In the genomic region with DNA sequence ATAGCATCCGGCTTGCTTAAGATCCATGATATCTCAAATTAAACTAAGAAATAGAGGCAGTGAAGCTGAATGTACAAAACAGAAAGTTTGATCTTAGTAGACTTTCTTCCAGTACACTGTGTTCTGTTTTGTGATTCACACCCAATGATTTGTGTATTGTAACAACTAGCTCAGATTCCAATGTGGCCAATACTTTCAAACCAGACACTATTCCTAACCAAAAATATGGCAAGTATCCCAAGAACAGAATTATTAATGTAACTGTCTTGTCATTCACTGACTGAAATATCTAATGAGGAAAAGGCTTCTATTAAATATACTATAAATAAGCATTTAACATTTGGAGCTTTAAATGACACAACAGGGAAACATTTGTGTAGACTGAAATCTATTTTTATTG, we compare ENCODE assay signal across 21 cellular contexts.
A peak's percentile ranks its signal among the peaks of the same experiment; 100 is the strongest.
DNase-seq lines count a peak whose midpoint lies in the region; ATAC-seq and TF ChIP-seq lines count a peak whose summit lies in the region.
"Had no signal": no experiment of that assay in that cellular context is flagged by ENCODE, and none has a peak within 500 bp of the region (broad histone marks: within the 10 kb centered on the region; RNA-seq: fewer than 3 reads in every experiment).

No MANE protein-coding gene starts in this region.

- H3K36me3 ChIP-seq in neural progenitor cell = no peaks in the 10 kb centered on the region
- H3K36me3 ChIP-seq: BLaER1 treated with 17β-estradiol and CSF1 and Interleukin-3, amounts not matched to agents 10 nM and 100 nM had no signal

- peaks cover 10% of the 10 kb centered on the region for H3K4me1 ChIP-seq in neural progenitor cell
- H3K4me1 ChIP-seq: BLaER1 treated with 17β-estradiol and CSF1 and Interleukin-3, amounts not matched to agents 10 nM and 100 nM had no signal

- no peak overlapping the region for H3K4me3 ChIP-seq in astrocyte of the spinal cord (ENCODE audit: low read depth, low read length)
- no peak overlapping the region for H3K4me3 ChIP-seq in skeletal muscle cell (ENCODE audit: low read depth, low read length)
- H3K4me3 ChIP-seq in neural progenitor cell = no peak overlapping the region
- H3K4me3 ChIP-seq: BLaER1 treated with 17β-estradiol and CSF1 and Interleukin-3, amounts not matched to agents 10 nM and 100 nM; GM12878; GM23338 had no signal

- H3K4me3 Mint-ChIP-seq in neural progenitor cell = no peak overlapping the region
- H3K4me3 Mint-ChIP-seq in activated naive CD4-positive, alpha-beta T cell treated with anti-CD3 and anti-CD28 coated beads, Interleukin-2, amount 10 ng/mL, durations not matched to agents 7 days and 5 days = no peak overlapping the region
- H3K4me3 Mint-ChIP-seq: B cell; CD8-positive, alpha-beta memory T cell; GM23338; IgD-negative memory B cell had no signal

- no peak overlapping the region for H3K27ac Mint-ChIP-seq in neural progenitor cell
- no peak overlapping the region for H3K27ac Mint-ChIP-seq in activated naive CD4-positive, alpha-beta T cell treated with anti-CD3 and anti-CD28 coated beads, Interleukin-2, amount 10 ng/mL, durations not matched to agents 7 days and 5 days
- H3K27ac Mint-ChIP-seq: B cell; CD8-positive, alpha-beta memory T cell; GM23338; IgD-negative memory B cell had no signal

- DNase-seq in NCI-H446 treated with DMSO at 0.1 percent for 48 hours (lab: John Stamatoyannopoulos, UW) = peak; percentile 46
- peak; percentile 4 for DNase-seq in astrocyte of the spinal cord (ENCODE audit: low read depth, low spot score)
- peak; percentile 7 for DNase-seq in myocyte (ENCODE audit: low read depth)
- peak; percentile 6 for DNase-seq in skeletal muscle cell (ENCODE audit: low read depth)
- DNase-seq in neural progenitor cell (ENCODE audit: low spot score) = no peak
- DNase-seq in activated naive CD4-positive, alpha-beta T cell treated with anti-CD3 and anti-CD28 coated beads, Interleukin-2, amount 10 ng/mL, durations not matched to agents 7 days and 5 days = no peak
- no peak for DNase-seq in NCI-H1105 treated with DMSO at 0.1 percent for 48 hours (lab: John Stamatoyannopoulos, UW)
- DNase-seq: CD8-positive, alpha-beta memory T cell; COR-L47; DMS 273 treated with DMSO at 0.1 percent for 48 hours; DMS53; DND-41; EL; HCEC 1CT had no signal

- CTCF ChIA-PET in activated naive CD4-positive, alpha-beta T cell treated with anti-CD3 and anti-CD28 coated beads, Interleukin-2, amount 10 ng/mL, durations not matched to agents 7 days and 5 days (lab: Charles Lee) = no interaction called here

- no peak overlapping the region for H2AFZ ChIP-seq in neural progenitor cell (replicated peaks)
- H2AFZ ChIP-seq: GM23338 had no signal

- no peaks in the 10 kb centered on the region for H3K27me3 ChIP-seq in neural progenitor cell
- H3K27me3 ChIP-seq: BLaER1 treated with 17β-estradiol and CSF1 and Interleukin-3, amounts not matched to agents 10 nM and 100 nM had no signal

- H3K4me1 Mint-ChIP-seq in neural progenitor cell = no peaks in the 10 kb centered on the region
- no peaks in the 10 kb centered on the region for H3K4me1 Mint-ChIP-seq in activated naive CD4-positive, alpha-beta T cell treated with anti-CD3 and anti-CD28 coated beads, Interleukin-2, amount 10 ng/mL, durations not matched to agents 7 days and 5 days
- H3K4me1 Mint-ChIP-seq: B cell; CD8-positive, alpha-beta memory T cell had no signal

- ATAC-seq in GM19397 (IDR thresholded peaks at IDR 0.05; ENCODE audit: unreplicated experiment) = no peak
- ATAC-seq: GM12878, GM23338, HepG2 had no signal

- H3K9me3 ChIP-seq in neural progenitor cell (ENCODE audit: low read depth) = no peaks in the 10 kb centered on the region
- H3K9me3 ChIP-seq: BLaER1 treated with 17β-estradiol and CSF1 and Interleukin-3, amounts not matched to agents 10 nM and 100 nM had no signal

- TF ChIP-seq CTCF in astrocyte of the spinal cord (IDR thresholded peaks at IDR 0.05; ENCODE audit: low read depth, low read length) = no peak
- TF ChIP-seq CTCF in neural progenitor cell (IDR thresholded peaks at IDR 0.05) = no peak

- H3K36me3 Mint-ChIP-seq in neural progenitor cell = no peaks in the 10 kb centered on the region
- H3K36me3 Mint-ChIP-seq in activated naive CD4-positive, alpha-beta T cell treated with anti-CD3 and anti-CD28 coated beads, Interleukin-2, amount 10 ng/mL, durations not matched to agents 7 days and 5 days = no peaks in the 10 kb centered on the region
- H3K36me3 Mint-ChIP-seq: CD8-positive, alpha-beta memory T cell had no signal

- no peaks in the 10 kb centered on the region for H3K27me3 Mint-ChIP-seq in neural progenitor cell (ENCODE audit: insufficient read depth, low read depth)
- no peaks in the 10 kb centered on the region for H3K27me3 Mint-ChIP-seq in activated naive CD4-positive, alpha-beta T cell treated with anti-CD3 and anti-CD28 coated beads, Interleukin-2, amount 10 ng/mL, durations not matched to agents 7 days and 5 days
- H3K27me3 Mint-ChIP-seq: B cell; CD8-positive, alpha-beta memory T cell; IgD-negative memory B cell had no signal

- no peak overlapping the region for H3K9ac ChIP-seq in neural progenitor cell
- H3K9ac ChIP-seq: BLaER1 treated with 17β-estradiol and CSF1 and Interleukin-3, amounts not matched to agents 10 nM and 100 nM had no signal

- H3K9me3 Mint-ChIP-seq in neural progenitor cell = no peaks in the 10 kb centered on the region
- peaks cover 3% of the 10 kb centered on the region for H3K9me3 Mint-ChIP-seq in activated naive CD4-positive, alpha-beta T cell treated with anti-CD3 and anti-CD28 coated beads, Interleukin-2, amount 10 ng/mL, durations not matched to agents 7 days and 5 days
- H3K9me3 Mint-ChIP-seq: GM23338 had no signal

- no peaks in the 10 kb centered on the region for H3K79me2 ChIP-seq in neural progenitor cell (ENCODE audit: low read depth)

- H3K4me2 ChIP-seq in neural progenitor cell = no peak overlapping the region
- H3K4me2 ChIP-seq: BLaER1 treated with 17β-estradiol and CSF1 and Interleukin-3, amounts not matched to agents 10 nM and 100 nM; GM23338 had no signal

- H3K27ac ChIP-seq in neural progenitor cell = no peak overlapping the region
- H3K27ac ChIP-seq: BLaER1 treated with 17β-estradiol and CSF1 and Interleukin-3, amounts not matched to agents 10 nM and 100 nM had no signal

- no peaks in the 10 kb centered on the region for H4K20me1 ChIP-seq in neural progenitor cell (ENCODE audit: low read depth)
- H4K20me1 ChIP-seq: BLaER1 treated with 17β-estradiol and CSF1 and Interleukin-3, amounts not matched to agents 10 nM and 100 nM had no signal

- in situ Hi-C loops in astrocyte of the spinal cord (cut with HindIII; ENCODE audit: low sequenced_read_pairs) = no loop called here

- peaks cover 7% of the 10 kb centered on the region for H3F3A ChIP-seq in neural progenitor cell (ENCODE audit: low read depth)

Comparison
In these comparisons a context has a peak if more than half of its experiments do, and no peak if none do; other contexts are left out.
1. DNase-seq: peak in NCI-H446 treated with DMSO at 0.1 percent for 48 hours (single experiment), astrocyte of the spinal cord (single experiment), myocyte (single experiment) and skeletal muscle cell (single experiment); none in neural progenitor cell (single experiment), activated naive CD4-positive, alpha-beta T cell treated with anti-CD3 and anti-CD28 coated beads, Interleukin-2, amount 10 ng/mL, durations not matched to agents 7 days and 5 days (single experiment) and NCI-H1105 treated with DMSO at 0.1 percent for 48 hours (single experiment).